In genomic region chr10:74690393-74690792, GRCh38 we compare ENCODE assay signal across 30 cellular contexts.
"Had no signal": no experiment of that assay in that cellular context is flagged by ENCODE, and none has a peak within 500 bp of the region (broad histone marks: within the 10 kb centered on the region; RNA-seq: fewer than 3 reads in every experiment).

No MANE protein-coding gene starts in this region.

- H3K4me1 ChIP-seq: neural progenitor cell, parathyroid adenoma, psoas muscle, spleen, stomach, thyroid gland, tibial nerve, upper lobe of left lung, vagina had no signal

- H3K36me3 Mint-ChIP-seq: natural killer cell had no signal

- H2AFZ ChIP-seq: neural progenitor cell, parathyroid adenoma had no signal

- H3K9me3 ChIP-seq: ovary, psoas muscle, spleen, stomach, thoracic aorta, thyroid gland, tibial nerve, upper lobe of left lung, vagina had no signal

- ATAC-seq: natural killer cell; psoas muscle; right cardiac atrium; sciatic nerve; stimulated activated memory B cell treated with anti-CD40 and anti-IgM and Interleukin-4, amounts not matched to agents 10 μg/mL and 1 μg/mL and 100 μg/mL, for 72 hours had no signal

- H3K4me3 Mint-ChIP-seq: natural killer cell; nephron; neural progenitor cell; stimulated activated memory B cell treated with anti-CD40 and anti-IgM and Interleukin-4, amounts not matched to agents 10 μg/mL and 1 μg/mL and 100 μg/mL, for 72 hours; stimulated activated naive CD8-positive, alpha-beta T cell treated with anti-CD3 and anti-CD28 coated beads, Interleukin-15, Interleukin-2, amounts not matched to agents 100 ng/mL and 50 ng/mL, for 24 hours had no signal

- H3K27me3 ChIP-seq: neural progenitor cell, ovary, spleen, stomach, thyroid gland, tibial nerve, upper lobe of left lung, vagina had no signal

- H3K79me2 ChIP-seq: parathyroid adenoma had no signal

- H3K27ac ChIP-seq: neural progenitor cell, ovary, parathyroid adenoma, psoas muscle, skin epidermis, spleen, stomach, thoracic aorta, thyroid gland, tibial nerve, upper lobe of left lung, vagina had no signal

- H3K36me3 ChIP-seq: neural progenitor cell, ovary, stomach, thoracic aorta, thyroid gland, upper lobe of left lung, vagina had no signal

- H3K4me1 Mint-ChIP-seq: natural killer cell; nephron; neural progenitor cell; stimulated activated memory B cell treated with anti-CD40 and anti-IgM and Interleukin-4, amounts not matched to agents 10 μg/mL and 1 μg/mL and 100 μg/mL, for 72 hours had no signal

- H3K27me3 Mint-ChIP-seq: progenitor cell of endocrine pancreas; stimulated activated memory B cell treated with anti-CD40 and anti-IgM and Interleukin-4, amounts not matched to agents 10 μg/mL and 1 μg/mL and 100 μg/mL, for 72 hours; stimulated activated naive CD8-positive, alpha-beta T cell treated with anti-CD3 and anti-CD28 coated beads, Interleukin-15, Interleukin-2, amounts not matched to agents 100 ng/mL and 50 ng/mL, for 24 hours had no signal

- DNase-seq: natural killer cell; occipital lobe; ovary; posterior cingulate gyrus; psoas muscle; right cardiac atrium; spleen; stimulated activated CD4-positive, alpha-beta T cell treated with anti-CD3 and anti-CD28 coated beads, Interleukin-12 subunit alpha, Interleukin-12 subunit beta, amount 100 ng/mL, for 4 hours; stimulated activated CD4-positive, alpha-beta T cell treated with anti-CD3 and anti-CD28 coated beads, Interleukin-1b, Interleukin-23, amount 100 ng/mL, for 48 hours; stimulated activated CD4-positive, alpha-beta T cell treated with anti-CD3 and anti-CD28 coated beads, Interleukin-4, amount 100 ng/mL, for 1 hour; stimulated activated CD4-positive, alpha-beta T cell treated with anti-CD3 and anti-CD28 coated beads, Interleukin-4, amount 100 ng/mL, for 4 hours; stimulated activated CD8-positive, alpha-beta memory T cell treated with anti-CD3 and anti-CD28 coated beads, Interleukin-4, amount 100 ng/mL, for 48 hours; stimulated activated naive CD4-positive, alpha-beta T cell treated with Interleukin-2 at 50 U/mL for 16 hours; stomach; thyroid gland; trophoblast cell; upper lobe of left lung had no signal

- H3K4me3 ChIP-seq: neural progenitor cell, ovary, psoas muscle, skin epidermis, smooth muscle cell, spleen, stomach, thoracic aorta, thyroid gland, tibial nerve, upper lobe of left lung, vagina had no signal

- FAIRE-seq: urothelium cell line had no signal

- H3K27ac Mint-ChIP-seq: natural killer cell; nephron; neural progenitor cell; progenitor cell of endocrine pancreas; stimulated activated memory B cell treated with anti-CD40 and anti-IgM and Interleukin-4, amounts not matched to agents 10 μg/mL and 1 μg/mL and 100 μg/mL, for 72 hours; stimulated activated naive CD8-positive, alpha-beta T cell treated with anti-CD3 and anti-CD28 coated beads, Interleukin-15, Interleukin-2, amounts not matched to agents 100 ng/mL and 50 ng/mL, for 24 hours had no signal

- H3K4me2 ChIP-seq: neural progenitor cell, smooth muscle cell had no signal

- H3K9ac ChIP-seq: neural progenitor cell, parathyroid adenoma had no signal
